Comparison of ENCODE assay signal across 14 cellular contexts in genomic region chr2:4903676-4904348, GRCh38.
DNase-seq lines count a peak whose midpoint lies in the region; ATAC-seq lines count a peak whose summit lies in the region.
"Had no signal": no experiment of that assay in that cellular context is flagged by ENCODE, and none has a peak within 500 bp of the region (broad histone marks: within the 10 kb centered on the region; RNA-seq: fewer than 3 reads in every experiment).

No MANE protein-coding gene starts in this region.

- H3K9me3 Mint-ChIP-seq in T-cell, result peaks cover 0 to 29% (median 11%) of the 10 kb centered on the region in 3 donors

- POLR2A ChIA-PET in T-cell (lab: Charles Lee), result no interaction called here

- no peak for ATAC-seq in left lobe of liver
- ATAC-seq in T-cell (replicated peaks in 1 of 4), result no peak
- ATAC-seq: HepG2 had no signal

- H3K36me3 Mint-ChIP-seq in T-cell, result no peaks in the 10 kb centered on the region

- H3K4me1 Mint-ChIP-seq in T-cell, result no peaks in the 10 kb centered on the region

- H3K27me3 Mint-ChIP-seq in T-cell, result no peaks in the 10 kb centered on the region

- DNase-seq in NCI-H187 treated with DMSO at 0.1 percent for 48 hours (lab: John Stamatoyannopoulos, UW), result peak; percentile 80
- DNase-seq in NCI-H2171 (lab: John Stamatoyannopoulos, UW), result peak; percentile 60
- DNase-seq in left kidney (ENCODE audit: low read depth, low spot score), result peak; percentile 12
- peak; percentile 24 for DNase-seq in superior temporal gyrus (ENCODE audit: extremely low spot score)
- DNase-seq in left lobe of liver (ENCODE audit: low spot score), result no peak
- no peak for DNase-seq in RPMI8226
- DNase-seq in T-cell, result no peak
- DNase-seq: MG63, NCI-H1105, NCI-H1694 treated with DMSO at 0.1 percent for 48 hours, NCI-H226, NCI-H748 treated with DMSO at 0.1 percent for 48 hours, SIG-M5 had no signal

- H3K4me3 Mint-ChIP-seq in T-cell, result no peak overlapping the region

- H3K27ac Mint-ChIP-seq in T-cell, result no peak overlapping the region

- CTCF ChIA-PET in T-cell (lab: Charles Lee), result no interaction called here

Comparison
In these comparisons a context has a peak if more than half of its experiments do, and no peak if none do; other contexts are left out.
1. DNase-seq: peak in NCI-H187 treated with DMSO at 0.1 percent for 48 hours (single experiment), NCI-H2171 (single experiment), left kidney (single experiment) and superior temporal gyrus (single experiment); none in left lobe of liver (single experiment), RPMI8226 (single experiment) and T-cell (0 of 34).